ENCODE assay signal across 8 cellular contexts in genomic region chr19:40717880-40718773, GRCh38. TPM values are rescaled to one million over a fixed set of nuclear protein-coding genes. Genes with fewer than 3 reads are reported as not detected.
DNase-seq lines count a peak whose midpoint lies in the region; ATAC-seq and TF ChIP-seq lines count a peak whose summit lies in the region.

No MANE protein-coding gene starts in this region.

- H3K36me3 ChIP-seq in BLaER1 treated with 17β-estradiol and CSF1 and Interleukin-3, amounts not matched to agents 10 nM and 100 nM, result peaks cover 0 to 13% (median 4%) of the 10 kb centered on the region in 11 experiments; a peak in 5 of 22 replicates
- H3K36me3 ChIP-seq in breast epithelium, result no peaks in the 10 kb centered on the region
- peaks cover 0 to 6% (median 0%) of the 10 kb centered on the region in 3 donors for H3K36me3 ChIP-seq in tibial artery

- peak overlapping the region; percentile 45 to 90 (median 83); a peak in 19 of 22 replicates for H3K27ac ChIP-seq in BLaER1 treated with 17β-estradiol and CSF1 and Interleukin-3, amounts not matched to agents 10 nM and 100 nM
- H3K27ac ChIP-seq in breast epithelium (peak overlapping the region; percentile 94 to 99), tibial artery (peak overlapping the region; percentile 96 to 97)

- intact Hi-C loops in breast epithelium (cut with DNase I; ENCODE audit: low total_unique reads) (no loop called here), lower leg skin (cut with DNase I; ENCODE audit: low total_unique reads) (no loop called here), tibial artery (cut with DNase I; ENCODE audit: low total_unique reads) (no loop called here)

- H3K4me1 ChIP-seq in BLaER1 treated with 17β-estradiol and CSF1 and Interleukin-3, amounts not matched to agents 10 nM and 100 nM, result peaks cover 58 to 81% (median 65%) of the 10 kb centered on the region in 10 experiments
- peaks cover 0 to 15% of the 10 kb centered on the region in 2 donors for H3K4me1 ChIP-seq in breast epithelium
- peaks cover 0 to 70% (median 59%) of the 10 kb centered on the region in 4 donors for H3K4me1 ChIP-seq in tibial artery

- H3K9me3 ChIP-seq in BLaER1 treated with 17β-estradiol and CSF1 and Interleukin-3, amounts not matched to agents 10 nM and 100 nM (replicated peaks in 1 of 11), result no peaks in the 10 kb centered on the region
- H3K9me3 ChIP-seq in breast epithelium (no peaks in the 10 kb centered on the region), tibial artery (no peaks in the 10 kb centered on the region)

- DNase-seq in M059J (ENCODE audit: low read depth) (peak; percentile 25), breast epithelium (ENCODE audit: low spot score in 2 of 2) (peak; percentile 58 to 63), lower leg skin (ENCODE audit: low spot score in 2 of 2) (peak; percentile 59 to 90), tibial artery (peak; percentile 62 to 81), NCI-H1930 (lab: John Stamatoyannopoulos, UW) (no peak), superior temporal gyrus (ENCODE audit: extremely low spot score) (no peak)

- TF ChIP-seq POLR2A in breast epithelium (IDR thresholded peaks at IDR 0.05) (no peak), lower leg skin (IDR thresholded peaks at IDR 0.05) (no peak)

- no peaks in the 10 kb centered on the region for H3K27me3 ChIP-seq in BLaER1 treated with 17β-estradiol and CSF1 and Interleukin-3, amounts not matched to agents 10 nM and 100 nM
- H3K27me3 ChIP-seq in breast epithelium (no peaks in the 10 kb centered on the region), tibial artery (no peaks in the 10 kb centered on the region)

- peak overlapping the region; percentile 84 to 100 (median 97) for H3K4me2 ChIP-seq in BLaER1 treated with 17β-estradiol and CSF1 and Interleukin-3, amounts not matched to agents 10 nM and 100 nM

- H3K9ac ChIP-seq in BLaER1 treated with 17β-estradiol and CSF1 and Interleukin-3, amounts not matched to agents 10 nM and 100 nM, result peak overlapping the region; percentile 78 to 94 (median 90)

- peak overlapping the region; percentile 71 to 93 (median 83) for H3K4me3 ChIP-seq in BLaER1 treated with 17β-estradiol and CSF1 and Interleukin-3, amounts not matched to agents 10 nM and 100 nM
- H3K4me3 ChIP-seq in breast epithelium (peak overlapping the region; percentile 86 to 94 (median 91)), lower leg skin (ENCODE audit: low read depth, poor library complexity, severe bottlenecking) (peak overlapping the region; percentile 79), tibial artery (peak overlapping the region; percentile 78 to 81)

- no peak for ATAC-seq in GM21447 (IDR thresholded peaks at IDR 0.05; ENCODE audit: unreplicated experiment)

- TF ChIP-seq CTCF in breast epithelium (IDR thresholded peaks at IDR 0.05), result no peak
- no peak for TF ChIP-seq CTCF in lower leg skin (IDR thresholded peaks at IDR 0.05)
- TF ChIP-seq CTCF in tibial artery (IDR thresholded peaks at IDR 0.05), result no peak

- H4K20me1 ChIP-seq in BLaER1 treated with 17β-estradiol and CSF1 and Interleukin-3, amounts not matched to agents 10 nM and 100 nM, result peaks cover 0 to 34% (median 9%) of the 10 kb centered on the region in 11 experiments; a peak in 11 of 22 replicates

- WGBS in lower leg skin, 2 donors, result 15 to 33% methylated on average over 18 to 20 of the region's 20 CpGs

RNA-seq across cellular contexts. Expression of gene ITPKC, which starts 1.2 kb away (rescaled TPM):
- 6.3 and 7.2 TPM in 2 replicates for total RNA-seq in M059J (2014; rRNA removed; shearing (Covaris generic))
- total RNA-seq in breast epithelium, result 10 to 100 TPM; 41.8 to 71.6 (median 55.1) TPM
- total RNA-seq in lower leg skin, result 100 to 1,000 TPM in 1 of 4 donors, 10 to 100 TPM in 3; 83.1 to 104 (median 93.6) TPM

RNA-seq across cellular contexts. Expression of gene COQ8B, which starts 1.4 kb away (rescaled TPM):
- total RNA-seq in M059J (2014; rRNA removed; shearing (Covaris generic)), result 9.5 and 30.8 TPM in 2 replicates
- total RNA-seq in breast epithelium, result 10 to 100 TPM; 28.2 to 50.8 (median 45.7) TPM
- 10 to 100 TPM; 40.2 to 58.7 (median 44.1) TPM for total RNA-seq in lower leg skin

RNA-seq across cellular contexts. Expression of gene NUMBL, which starts 27.7 kb away (rescaled TPM):
- 10.2 and 18.1 TPM in 2 replicates for total RNA-seq in M059J (2014; rRNA removed; shearing (Covaris generic))
- total RNA-seq in breast epithelium, result 10 to 100 TPM; 24.6 to 34.7 (median 30.9) TPM
- total RNA-seq in lower leg skin, result 10 to 100 TPM; 11.2 to 45.8 (median 36.0) TPM

RNA-seq across cellular contexts. Expression of gene ACTMAP, which starts 32.1 kb away (rescaled TPM):
- total RNA-seq in M059J (2014; rRNA removed; shearing (Covaris generic)), result 0.76 and 1.3 TPM in 2 replicates
- total RNA-seq in breast epithelium (1 to 10 TPM; 2.6 to 3.2 (median 2.9) TPM), lower leg skin (1 to 10 TPM; 4.1 to 8.5 (median 4.6) TPM)

RNA-seq across cellular contexts. Expression of gene SNRPA, which starts 32.9 kb away (rescaled TPM):
- 76.3 and 93.3 TPM in 2 replicates for total RNA-seq in M059J (2014; rRNA removed; shearing (Covaris generic))
- 10 to 100 TPM; 41.6 to 52.8 (median 52.1) TPM for total RNA-seq in breast epithelium
- 10 to 100 TPM; 18.0 to 52.4 (median 44.9) TPM for total RNA-seq in lower leg skin

Comparison
In these comparisons a context has a peak if more than half of its experiments do, and no peak if none do; other contexts are left out.
1. DNase-seq: peak in M059J (single experiment), breast epithelium (2 of 2), lower leg skin (2 of 2) and tibial artery (2 of 2); none in NCI-H1930 (0 of 2) and superior temporal gyrus (single experiment).
2. Peak in every context shown above with its lines, with median percentiles within 50 percentile points of each other: H3K27ac ChIP-seq and H3K4me3 ChIP-seq.